In the genomic region with DNA sequence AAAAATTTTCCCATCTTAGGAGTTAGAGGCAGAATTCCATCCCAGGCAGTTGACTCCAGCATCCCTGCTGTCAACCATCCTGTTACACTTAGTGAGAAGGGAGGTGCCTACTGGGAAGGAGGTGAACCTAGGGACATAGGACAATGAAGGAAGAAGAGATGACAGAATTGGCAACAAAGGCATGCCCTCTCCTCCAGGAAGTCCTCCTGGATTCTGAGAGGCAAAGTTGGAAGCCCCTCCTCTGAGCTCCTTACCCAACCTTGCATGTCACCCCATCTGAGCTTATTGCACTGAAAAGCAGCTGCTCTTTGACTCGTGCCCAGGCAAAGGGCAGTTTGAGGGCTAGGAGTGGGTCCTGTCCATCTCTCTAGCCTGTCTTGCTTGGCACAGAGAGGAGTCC, we compare ENCODE assay signal across 34 cellular contexts.
DNase-seq lines count a peak whose midpoint lies in the region; ATAC-seq, FAIRE-seq and TF ChIP-seq lines count a peak whose summit lies in the region.
"Had no signal": no experiment of that assay in that cellular context is flagged by ENCODE, and none has a peak within 500 bp of the region (broad histone marks: within the 10 kb centered on the region; RNA-seq: fewer than 3 reads in every experiment).

No MANE protein-coding gene starts in this region.

- H3K27me3 ChIP-seq in K562 (ENCODE audit: control insufficient read depth in 2 of 2, insufficient read depth in 2 of 2, low read length in 2 of 2) (peaks cover 27 to 58% of the 10 kb centered on the region in 2 experiments), osteoblast (ENCODE audit: insufficient read depth, low read length) (peaks cover 6% of the 10 kb centered on the region), neuronal stem cell (ENCODE audit: control insufficient read depth in 3 of 3, insufficient read depth in 3 of 3, low read depth in 1 of 3, low read length in 3 of 3) (peaks cover 0 to 10% (median 7%) of the 10 kb centered on the region in 3 experiments)
- no peaks in the 10 kb centered on the region for H3K27me3 ChIP-seq in naive thymus-derived CD4-positive, alpha-beta T cell (ENCODE audit: control insufficient read depth in 2 of 2, insufficient read depth in 2 of 2, low read length in 2 of 2)
- H3K27me3 ChIP-seq: BE2C had no signal

- H2BK12ac ChIP-seq in neuronal stem cell (ENCODE audit: low read length) = no peak overlapping the region

- no peak overlapping the region for H2BK15ac ChIP-seq in neuronal stem cell (ENCODE audit: low read length)

- CTCF ChIA-PET in A549 (lab: Yijun Ruan, JAX) (no interaction called here), K562 (lab: Yijun Ruan, JAX; ENCODE audit: low intra/inter-chr PET ratio) (no interaction called here)
- CTCF ChIA-PET in naive thymus-derived CD4-positive, alpha-beta T cell (lab: Charles Lee) = interaction anchor here (1.7 kb wide), 1 partner anchor 16 kb away, joined by 4 read pairs; no protein-coding TSS in a partner anchor

- ATAC-seq in A549 (no peak), K562 (no peak)
- ATAC-seq in activated naive CD8-positive, alpha-beta T cell treated with anti-CD3 and anti-CD28 coated beads, Interleukin-2, amount 50 U/mL, for 24 hours = no peak
- ATAC-seq in naive thymus-derived CD4-positive, alpha-beta T cell = no peak
- ATAC-seq: CD8-positive, alpha-beta T cell had no signal

- H3K79me2 ChIP-seq in K562 (ENCODE audit: control insufficient read depth, insufficient read depth, low read length) (no peaks in the 10 kb centered on the region), osteoblast (ENCODE audit: insufficient read depth, low read length) (no peaks in the 10 kb centered on the region)

- H2BK120ac ChIP-seq in neuronal stem cell (ENCODE audit: low read depth, low read length) = no peak overlapping the region

- H3K9me3 Mint-ChIP-seq in activated naive CD8-positive, alpha-beta T cell treated with anti-CD3 and anti-CD28 coated beads, Interleukin-2, amount 50 U/mL, for 24 hours = no peaks in the 10 kb centered on the region
- H3K9me3 Mint-ChIP-seq in naive thymus-derived CD4-positive, alpha-beta T cell = peaks cover 0 to 2% (median 0%) of the 10 kb centered on the region in 11 donors
- H3K9me3 Mint-ChIP-seq: CD14-positive monocyte; CD4-positive, alpha-beta T cell; CD8-positive, alpha-beta memory T cell; CD8-positive, alpha-beta T cell had no signal

- H2BK5ac ChIP-seq in neuronal stem cell (ENCODE audit: low read length) = no peak overlapping the region

- H3K4me1 ChIP-seq in A549 (no peaks in the 10 kb centered on the region), K562 (replicated peaks in 1 of 2; ENCODE audit: control insufficient read depth in 2 of 2, insufficient read depth in 2 of 2, low read length in 2 of 2) (no peaks in the 10 kb centered on the region), osteoblast (ENCODE audit: insufficient read depth, low read length) (no peaks in the 10 kb centered on the region), neuronal stem cell (ENCODE audit: control insufficient read depth in 2 of 2, insufficient read depth in 1 of 2, low read depth in 1 of 2, low read length in 2 of 2) (peaks cover 0 to 11% of the 10 kb centered on the region in 2 donors)
- no peaks in the 10 kb centered on the region for H3K4me1 ChIP-seq in naive thymus-derived CD4-positive, alpha-beta T cell (ENCODE audit: control insufficient read depth in 2 of 2, insufficient read depth in 2 of 2, low read length in 2 of 2)
- H3K4me1 ChIP-seq: BE2C, BLaER1, Caco-2 had no signal

- no peak overlapping the region for H3K4ac ChIP-seq in neuronal stem cell (ENCODE audit: low read length)

- H3K36me3 ChIP-seq in K562 (ENCODE audit: control insufficient read depth, insufficient read depth, low read length) (no peaks in the 10 kb centered on the region), osteoblast (ENCODE audit: insufficient read depth, low read length) (no peaks in the 10 kb centered on the region), neuronal stem cell (replicated peaks in 1 of 2; ENCODE audit: control insufficient read depth in 2 of 2, insufficient read depth in 2 of 2, low read length in 2 of 2) (no peaks in the 10 kb centered on the region)
- no peaks in the 10 kb centered on the region for H3K36me3 ChIP-seq in naive thymus-derived CD4-positive, alpha-beta T cell (ENCODE audit: control insufficient read depth in 2 of 3, insufficient read depth in 3 of 3, low read length in 3 of 3)
- H3K36me3 ChIP-seq: BE2C; BLaER1; BLaER1 treated with 17β-estradiol and CSF1 and Interleukin-3, amounts not matched to agents 10 nM and 100 nM had no signal

- H2AFZ ChIP-seq in K562 (ENCODE audit: low read depth, low read length) (no peak overlapping the region), osteoblast (ENCODE audit: low read length) (no peak overlapping the region), neuronal stem cell (ENCODE audit: low read length) (no peak overlapping the region)

- H3K9ac ChIP-seq in K562 (ENCODE audit: insufficient read depth in 1 of 2, low read depth in 2 of 2, low read length in 2 of 2) (no peak overlapping the region), neuronal stem cell (ENCODE audit: low read depth, low read length, poor library complexity) (no peak overlapping the region)
- H3K9ac ChIP-seq: BLaER1; BLaER1 treated with 17β-estradiol and CSF1 and Interleukin-3, amounts not matched to agents 10 nM and 100 nM had no signal

- no peak for TF ChIP-seq EP300 in A549 (IDR thresholded peaks at IDR 0.05)
- no peak for TF ChIP-seq EP300 in K562 (IDR thresholded peaks at IDR 0.05; ENCODE audit: low read length)

- 30% methylated on average over 1 of the region's 1 CpG for WGBS in A549 (ENCODE audit: missing lambda C conversion rate)
- WGBS in K562 (ENCODE audit: insufficient coverage, low coverage, missing lambda C conversion rate) = 0% methylated on average over 1 of the region's 1 CpG
- WGBS in neuronal stem cell (ENCODE audit: extremely low coverage in 2 of 2, insufficient read length in 2 of 2, insufficient replicate concordance in 1 of 2), 2 donors = no CpG with 5 or more reads among the region's 1 CpG

- no peak overlapping the region for H4K91ac ChIP-seq in neuronal stem cell (ENCODE audit: low read depth, low read length, poor library complexity)

- H3K27ac Mint-ChIP-seq in activated naive CD8-positive, alpha-beta T cell treated with anti-CD3 and anti-CD28 coated beads, Interleukin-2, amount 50 U/mL, for 24 hours = no peak overlapping the region
- H3K27ac Mint-ChIP-seq in naive thymus-derived CD4-positive, alpha-beta T cell = no peak overlapping the region
- H3K27ac Mint-ChIP-seq: B cell; CD14-positive monocyte; CD4-positive, alpha-beta memory T cell; CD4-positive, alpha-beta T cell; CD8-positive, alpha-beta T cell had no signal

- no peaks in the 10 kb centered on the region for H3K9me1 ChIP-seq in K562 (ENCODE audit: control insufficient read depth, insufficient read depth, low read length)

- FAIRE-seq in A549 (lab: Jason Lieb, UNC) (no peak), K562 (lab: Jason Lieb, UNC) (no peak)
- FAIRE-seq: A204.1, D721Med had no signal

- H3K79me1 ChIP-seq in neuronal stem cell (ENCODE audit: low read depth, low read length) = no peaks in the 10 kb centered on the region

- H4K8ac ChIP-seq in neuronal stem cell (ENCODE audit: low read depth, low read length) = no peak overlapping the region

- intact Hi-C loops in K562 (cut with micrococcal nuclease) = no loop called here
- intact Hi-C loops in naive thymus-derived CD4-positive, alpha-beta T cell (cut with micrococcal nuclease) = no loop called here

- no peak overlapping the region for H3K4me3 ChIP-seq in A549
- no peak overlapping the region for H3K4me3 ChIP-seq in K562
- H3K4me3 ChIP-seq in osteoblast (ENCODE audit: insufficient read depth, low read length) = no peak overlapping the region
- no peak overlapping the region for H3K4me3 ChIP-seq in neuronal stem cell (ENCODE audit: low read length in 2 of 2)
- no peak overlapping the region for H3K4me3 ChIP-seq in naive thymus-derived CD4-positive, alpha-beta T cell (ENCODE audit: low read length)
- H3K4me3 ChIP-seq: BLaER1; BLaER1 treated with 17β-estradiol and CSF1 and Interleukin-3, amounts not matched to agents 10 nM and 100 nM had no signal

- no peaks in the 10 kb centered on the region for H3K4me1 Mint-ChIP-seq in activated naive CD8-positive, alpha-beta T cell treated with anti-CD3 and anti-CD28 coated beads, Interleukin-2, amount 50 U/mL, for 24 hours
- H3K4me1 Mint-ChIP-seq in naive thymus-derived CD4-positive, alpha-beta T cell = no peaks in the 10 kb centered on the region
- H3K4me1 Mint-ChIP-seq: B cell; CD14-positive monocyte; CD4-positive, alpha-beta memory T cell; CD4-positive, CD25-positive, alpha-beta regulatory T cell; CD8-positive, alpha-beta memory T cell had no signal

- in situ Hi-C loops in K562 (cut with MboI) = no loop called here

- DNase-seq in A549 (ENCODE audit: low read depth in 1 of 2, low spot score in 1 of 2) (no peak), K562 (ENCODE audit: extremely low read depth in 1 of 4, low spot score in 3 of 4) (no peak), osteoblast (ENCODE audit: insufficient read length, low spot score, missing footprints) (peak; percentile 47), neuronal stem cell (ENCODE audit: low spot score) (no peak)
- no peak for DNase-seq in activated naive CD8-positive, alpha-beta T cell treated with anti-CD3 and anti-CD28 coated beads, Interleukin-2, amount 50 U/mL, for 24 hours
- DNase-seq in naive thymus-derived CD4-positive, alpha-beta T cell = no peak
- DNase-seq: 8988T; ACHN; AML-193; BE2C; C1 segment of cervical spinal cord; Caco-2; Calu3; CD4-positive, alpha-beta memory T cell; CD4-positive, alpha-beta T cell; CD4-positive, CD25-positive, alpha-beta regulatory T cell; CD8-positive, alpha-beta memory T cell; CD8-positive, alpha-beta T cell; COR-L47; DMS 273 treated with DMSO at 0.1 percent for 48 hours; DMS153; DMS53; DMS79; DMS79 treated with DMSO at 0.1 percent for 48 hours; DND-41; EL had no signal

- H3K23ac ChIP-seq in neuronal stem cell (ENCODE audit: low read depth, low read length, poor library complexity) = no peak overlapping the region

- H3K9me3 ChIP-seq in A549 = no peaks in the 10 kb centered on the region
- H3K9me3 ChIP-seq in K562 (replicated peaks; ENCODE audit: control insufficient read depth, insufficient read depth, low read depth, low read length) = no peaks in the 10 kb centered on the region
- H3K9me3 ChIP-seq in osteoblast (ENCODE audit: low read depth, low read length) = no peaks in the 10 kb centered on the region
- no peaks in the 10 kb centered on the region for H3K9me3 ChIP-seq in neuronal stem cell (replicated peaks in 1 of 2; ENCODE audit: control insufficient read depth in 2 of 2, insufficient read depth in 1 of 2, low read depth in 1 of 2, low read length in 2 of 2)
- no peaks in the 10 kb centered on the region for H3K9me3 ChIP-seq in naive thymus-derived CD4-positive, alpha-beta T cell (ENCODE audit: control insufficient read depth in 2 of 3, low read length in 3 of 3)
- H3K9me3 ChIP-seq: BE2C; BLaER1; BLaER1 treated with 17β-estradiol and CSF1 and Interleukin-3, amounts not matched to agents 10 nM and 100 nM; Caco-2 had no signal

- TF ChIP-seq CTCF in A549 (IDR thresholded peaks at IDR 0.05) (no peak), K562 (IDR thresholded peaks at IDR 0.05 in 2 of 3, conservative IDR thresholded peaks at IDR 0.05 in 1 of 3; ENCODE audit: insufficient read depth in 2 of 3, low read depth in 1 of 3, low read length in 3 of 3) (no peak), osteoblast (IDR thresholded peaks at IDR 0.05; ENCODE audit: extremely low read depth, low read depth, low read length) (no peak)

- no peak overlapping the region for H3K14ac ChIP-seq in neuronal stem cell (ENCODE audit: low read length)

- H2AK5ac ChIP-seq in neuronal stem cell (ENCODE audit: low read depth, low read length) = no peak overlapping the region

- H3K27me3 Mint-ChIP-seq in activated naive CD8-positive, alpha-beta T cell treated with anti-CD3 and anti-CD28 coated beads, Interleukin-2, amount 50 U/mL, for 24 hours = peaks cover 31% of the 10 kb centered on the region
- H3K27me3 Mint-ChIP-seq in naive thymus-derived CD4-positive, alpha-beta T cell = peaks cover 20 to 65% (median 45%) of the 10 kb centered on the region in 5 donors

- BruUV-seq in K562 (replicated peaks; lab: Mats Ljungman, UMichigan) = no TSS peak

- H3K27ac ChIP-seq in A549 (no peak overlapping the region), K562 (ENCODE audit: extremely low read depth, low read depth, low read length) (no peak overlapping the region), osteoblast (ENCODE audit: low read depth, low read length) (no peak overlapping the region), neuronal stem cell (replicated peaks; ENCODE audit: low read length) (no peak overlapping the region)
- no peak overlapping the region for H3K27ac ChIP-seq in naive thymus-derived CD4-positive, alpha-beta T cell (ENCODE audit: low read depth, low read length)
- H3K27ac ChIP-seq: 22Rv1; BLaER1; BLaER1 treated with 17β-estradiol and CSF1 and Interleukin-3, amounts not matched to agents 10 nM and 100 nM; C4-2B had no signal

- TF ChIP-seq POLR2A in A549 (IDR thresholded peaks at IDR 0.05; ENCODE audit: low read length) = no peak
- TF ChIP-seq POLR2A in K562 (conservative IDR thresholded peaks at IDR 0.05) = no peak

- no peaks in the 10 kb centered on the region for H3K36me3 Mint-ChIP-seq in activated naive CD8-positive, alpha-beta T cell treated with anti-CD3 and anti-CD28 coated beads, Interleukin-2, amount 50 U/mL, for 24 hours (ENCODE audit: low read depth)
- no peaks in the 10 kb centered on the region for H3K36me3 Mint-ChIP-seq in naive thymus-derived CD4-positive, alpha-beta T cell
- H3K36me3 Mint-ChIP-seq: CD14-positive monocyte; CD4-positive, alpha-beta memory T cell; CD4-positive, CD25-positive, alpha-beta regulatory T cell; CD8-positive, alpha-beta memory T cell; CD8-positive, alpha-beta T cell had no signal

- H3K4me2 ChIP-seq in A549 = no peak overlapping the region
- no peak overlapping the region for H3K4me2 ChIP-seq in K562 (ENCODE audit: insufficient read depth, low read length)
- no peak overlapping the region for H3K4me2 ChIP-seq in osteoblast (ENCODE audit: insufficient read depth, low read length)
- H3K4me2 ChIP-seq in neuronal stem cell (ENCODE audit: insufficient read depth, low read length, poor library complexity, severe bottlenecking) = no peak overlapping the region
- H3K4me2 ChIP-seq: BLaER1; BLaER1 treated with 17β-estradiol and CSF1 and Interleukin-3, amounts not matched to agents 10 nM and 100 nM had no signal

- no peak for TF ChIP-seq RAD21 in A549 (conservative IDR thresholded peaks at IDR 0.05 in 1 of 2, IDR thresholded peaks at IDR 0.05 in 1 of 2)
- TF ChIP-seq RAD21 in K562 (CRISPR knock-in tag; conservative IDR thresholded peaks at IDR 0.05 in 1 of 2, IDR thresholded peaks at IDR 0.05 in 1 of 2) = no peak

- no peak overlapping the region for H3K18ac ChIP-seq in neuronal stem cell (ENCODE audit: low read length)

- no peak overlapping the region for H3K4me3 Mint-ChIP-seq in activated naive CD8-positive, alpha-beta T cell treated with anti-CD3 and anti-CD28 coated beads, Interleukin-2, amount 50 U/mL, for 24 hours
- H3K4me3 Mint-ChIP-seq in naive thymus-derived CD4-positive, alpha-beta T cell = no peak overlapping the region
- H3K4me3 Mint-ChIP-seq: B cell; CD14-positive monocyte; CD4-positive, alpha-beta memory T cell; CD4-positive, alpha-beta T cell; CD4-positive, CD25-positive, alpha-beta regulatory T cell; CD8-positive, alpha-beta memory T cell; CD8-positive, alpha-beta T cell had no signal

- POLR2A ChIA-PET in A549 (lab: Yijun Ruan, JAX) (no interaction called here), K562 (lab: Yijun Ruan, JAX) (no interaction called here)
- POLR2A ChIA-PET in naive thymus-derived CD4-positive, alpha-beta T cell (lab: Charles Lee) = no interaction called here

- H4K20me1 ChIP-seq in K562 (replicated peaks; ENCODE audit: control insufficient read depth, insufficient read depth, low read length) (peaks cover 3% of the 10 kb centered on the region; the same call in 1 of the 2 replicates), osteoblast (ENCODE audit: insufficient read depth, low read length) (no peaks in the 10 kb centered on the region)
- H4K20me1 ChIP-seq: BLaER1 had no signal

Comparison
In these comparisons a context has a peak if more than half of its experiments do, and no peak if none do; other contexts are left out.
1. Of the 35 proteins assayed by ChIP-seq in both K562 and A549: peak only in K562: none; only in A549: none; in both: ZFP36; in neither: 34.